1 cellular context compared by ENCODE assay signal in genomic region chr4:56389558-56389957, GRCh38.
TF ChIP-seq lines count a peak whose summit lies in the region.

No MANE protein-coding gene starts in this region.

TF ChIP-seq in GM23338, 12 proteins besides CTCF, POLR2A, EP300 and RAD21 (continued from another document):
- TF ChIP-seq, protein P1, sequence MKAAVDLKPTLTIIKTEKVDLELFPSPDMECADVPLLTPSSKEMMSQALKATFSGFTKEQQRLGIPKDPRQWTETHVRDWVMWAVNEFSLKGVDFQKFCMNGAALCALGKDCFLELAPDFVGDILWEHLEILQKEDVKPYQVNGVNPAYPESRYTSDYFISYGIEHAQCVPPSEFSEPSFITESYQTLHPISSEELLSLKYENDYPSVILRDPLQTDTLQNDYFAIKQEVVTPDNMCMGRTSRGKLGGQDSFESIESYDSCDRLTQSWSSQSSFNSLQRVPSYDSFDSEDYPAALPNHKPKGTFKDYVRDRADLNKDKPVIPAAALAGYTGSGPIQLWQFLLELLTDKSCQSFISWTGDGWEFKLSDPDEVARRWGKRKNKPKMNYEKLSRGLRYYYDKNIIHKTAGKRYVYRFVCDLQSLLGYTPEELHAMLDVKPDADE (IDR thresholded peaks at IDR 0.05), result no peak
- no peak for TF ChIP-seq ZNF114 (CRISPR knock-in tag; IDR thresholded peaks at IDR 0.05)
TF ChIP-seq in GM23338: peak in this region for 0.
